ENCODE assay signal across 20 cellular contexts in the genomic region with DNA sequence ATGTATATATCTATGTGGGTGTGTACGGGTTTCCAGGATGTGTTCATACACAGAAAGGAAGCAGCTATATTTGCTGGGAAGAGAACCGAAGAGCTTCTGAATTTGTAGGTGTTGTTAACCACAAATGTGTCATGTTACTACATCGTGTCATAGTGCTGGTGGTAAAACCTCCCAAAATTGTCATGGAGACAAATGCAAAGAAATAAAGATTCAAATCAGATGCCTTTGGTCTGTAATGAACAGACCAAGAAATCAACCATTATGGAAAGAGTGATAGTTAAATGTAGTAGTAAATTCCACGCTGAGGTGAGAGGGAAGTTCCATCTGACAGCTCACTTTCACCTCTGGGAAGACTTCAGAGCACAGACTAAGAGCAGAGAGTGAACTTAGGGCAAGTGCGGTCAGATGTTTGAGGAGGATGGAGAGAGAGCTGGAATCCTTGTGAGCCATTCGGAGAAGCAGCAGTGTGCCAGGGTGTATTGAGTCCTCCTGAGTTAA.
DNase-seq lines count a peak whose midpoint lies in the region; ATAC-seq and TF ChIP-seq lines count a peak whose summit lies in the region.
"Had no signal": no experiment of that assay in that cellular context is flagged by ENCODE, and none has a peak within 500 bp of the region (broad histone marks: within the 10 kb centered on the region; RNA-seq: fewer than 3 reads in every experiment).

No MANE protein-coding gene starts in this region.

- no peaks in the 10 kb centered on the region for H3K27me3 ChIP-seq in CD4-positive, CD25-positive, alpha-beta regulatory T cell (ENCODE audit: control insufficient read depth, insufficient read depth, low read length)
- H3K27me3 ChIP-seq in CD4-positive, alpha-beta T cell (ENCODE audit: control insufficient read depth, insufficient read depth, low read length): no peaks in the 10 kb centered on the region
- H3K27me3 ChIP-seq: Peyer's patch had no signal

- peak in 2 of 3 donors; percentile 20 to 54 for DNase-seq in CD4-positive, CD25-positive, alpha-beta regulatory T cell
- no peak for DNase-seq in CD4-positive, alpha-beta T cell
- no peak for DNase-seq in activated T-cell treated with anti-CD3 and anti-CD28 coated beads, Interleukin-2, amount 50 U/mL, for 4 hours
- DNase-seq in central memory CD8-positive, alpha-beta T cell (ENCODE audit: low spot score in 2 of 2): no peak
- no peak for DNase-seq in effector CD4-positive, alpha-beta T cell
- DNase-seq: activated effector memory CD4-positive, alpha-beta T cell treated with anti-CD3 and anti-CD28 coated beads, Interleukin-2, amount 50 U/mL, for 16 hours; DMS79 treated with DMSO at 0.1 percent for 48 hours; erythroblast; foreskin fibroblast; left lung; midbrain; NCI-H146; NCI-H524; Peyer's patch; right cardiac atrium had no signal

- POLR2A ChIA-PET in CD4-positive, alpha-beta T cell (lab: Charles Lee): no interaction called here

- H3K27me3 Mint-ChIP-seq in CD4-positive, CD25-positive, alpha-beta regulatory T cell: peaks cover 12% of the 10 kb centered on the region
- H3K27me3 Mint-ChIP-seq in CD4-positive, alpha-beta T cell: no peaks in the 10 kb centered on the region
- H3K27me3 Mint-ChIP-seq in activated T-cell treated with anti-CD3 and anti-CD28 coated beads, Interleukin-2, amount 50 U/mL, for 4 hours (ENCODE audit: low read depth): peaks cover under 1% of the 10 kb centered on the region
- H3K27me3 Mint-ChIP-seq in central memory CD8-positive, alpha-beta T cell: peaks cover 22% of the 10 kb centered on the region

- intact Hi-C loops in CD4-positive, alpha-beta T cell (cut with DNase I, micrococcal nuclease): no loop called here

- no peaks in the 10 kb centered on the region for H3K4me1 ChIP-seq in CD4-positive, CD25-positive, alpha-beta regulatory T cell (ENCODE audit: control insufficient read depth, insufficient read depth, low read length, poor library complexity, severe bottlenecking)
- H3K4me1 ChIP-seq: left lung, parathyroid adenoma, Peyer's patch had no signal

- no peaks in the 10 kb centered on the region for H3K9me3 ChIP-seq in CD4-positive, CD25-positive, alpha-beta regulatory T cell (ENCODE audit: control insufficient read depth in 2 of 2, low read length in 2 of 2)
- no peaks in the 10 kb centered on the region for H3K9me3 ChIP-seq in CD4-positive, alpha-beta T cell (ENCODE audit: control insufficient read depth, low read length)
- H3K9me3 ChIP-seq: left lung, Peyer's patch had no signal

- H3K4me3 Mint-ChIP-seq in CD4-positive, CD25-positive, alpha-beta regulatory T cell: peak overlapping the region in 1 of 4 donors; percentile 5
- H3K4me3 Mint-ChIP-seq in CD4-positive, alpha-beta T cell: no peak overlapping the region
- peak overlapping the region; percentile 63 for H3K4me3 Mint-ChIP-seq in activated T-cell treated with anti-CD3 and anti-CD28 coated beads, Interleukin-2, amount 50 U/mL, for 4 hours
- H3K4me3 Mint-ChIP-seq in central memory CD8-positive, alpha-beta T cell: no peak overlapping the region

- peak overlapping the region; percentile 21 to 78 (median 67) for H3K27ac Mint-ChIP-seq in CD4-positive, CD25-positive, alpha-beta regulatory T cell
- H3K27ac Mint-ChIP-seq in CD4-positive, alpha-beta T cell: peak overlapping the region; percentile 80
- H3K27ac Mint-ChIP-seq in central memory CD8-positive, alpha-beta T cell (ENCODE audit: low read depth): peak overlapping the region; percentile 2

- ATAC-seq in CD4-positive, CD25-positive, alpha-beta regulatory T cell (ENCODE audit: low read depth in 2 of 2): peak; percentile 30 to 62
- ATAC-seq in CD4-positive, alpha-beta T cell (ENCODE audit: poor library complexity): peak; percentile 81
- ATAC-seq in activated T-cell treated with anti-CD3 and anti-CD28 coated beads, Interleukin-2, amount 50 U/mL, for 4 hours: peak; percentile 91 to 92
- ATAC-seq in central memory CD8-positive, alpha-beta T cell (replicated peaks; ENCODE audit: extremely low read depth, poor library complexity, severe bottlenecking): peak; percentile 70
- ATAC-seq in HG02610 (IDR thresholded peaks at IDR 0.05; ENCODE audit: unreplicated experiment) (no peak), HG02870 (IDR thresholded peaks at IDR 0.05; ENCODE audit: unreplicated experiment) (no peak)
- ATAC-seq: GM12878, left lung, right cardiac atrium had no signal

- no peak overlapping the region for H3K27ac ChIP-seq in CD4-positive, CD25-positive, alpha-beta regulatory T cell (ENCODE audit: insufficient read depth, low read length, poor library complexity, severe bottlenecking)
- no peak overlapping the region for H3K27ac ChIP-seq in CD4-positive, alpha-beta T cell (ENCODE audit: low read depth, low read length)
- H3K27ac ChIP-seq: KMS-11, left lung, parathyroid adenoma, Peyer's patch had no signal

- no peaks in the 10 kb centered on the region for H3K36me3 Mint-ChIP-seq in CD4-positive, CD25-positive, alpha-beta regulatory T cell
- H3K36me3 Mint-ChIP-seq in CD4-positive, alpha-beta T cell (ENCODE audit: low read depth): no peaks in the 10 kb centered on the region
- no peaks in the 10 kb centered on the region for H3K36me3 Mint-ChIP-seq in activated T-cell treated with anti-CD3 and anti-CD28 coated beads, Interleukin-2, amount 50 U/mL, for 4 hours (ENCODE audit: insufficient read depth)
- H3K36me3 Mint-ChIP-seq in central memory CD8-positive, alpha-beta T cell (ENCODE audit: insufficient read depth): peaks cover 2% of the 10 kb centered on the region

- no peak overlapping the region for H3K4me3 ChIP-seq in CD4-positive, CD25-positive, alpha-beta regulatory T cell (ENCODE audit: low read depth, low read length)
- H3K4me3 ChIP-seq: GM12878, left lung, Peyer's patch had no signal

- peaks cover 0 to 39% (median 20%) of the 10 kb centered on the region in 4 donors for H3K4me1 Mint-ChIP-seq in CD4-positive, CD25-positive, alpha-beta regulatory T cell
- peaks cover 38% of the 10 kb centered on the region for H3K4me1 Mint-ChIP-seq in CD4-positive, alpha-beta T cell (ENCODE audit: low read depth)
- H3K4me1 Mint-ChIP-seq in activated T-cell treated with anti-CD3 and anti-CD28 coated beads, Interleukin-2, amount 50 U/mL, for 4 hours (ENCODE audit: low read depth): peaks cover 46% of the 10 kb centered on the region
- peaks cover 10% of the 10 kb centered on the region for H3K4me1 Mint-ChIP-seq in central memory CD8-positive, alpha-beta T cell

- TF ChIP-seq CTCF in CD4-positive, alpha-beta T cell (IDR thresholded peaks at IDR 0.05): no peak

- CTCF ChIA-PET in CD4-positive, alpha-beta T cell (lab: Charles Lee): interaction anchor here (0.6 kb wide), 2 partner anchors 13 to 751 kb away, joined by 3 read pairs; no protein-coding TSS in a partner anchor

- H3K9me3 Mint-ChIP-seq in CD4-positive, CD25-positive, alpha-beta regulatory T cell: no peaks in the 10 kb centered on the region
- H3K9me3 Mint-ChIP-seq in CD4-positive, alpha-beta T cell: no peaks in the 10 kb centered on the region
- H3K9me3 Mint-ChIP-seq in activated T-cell treated with anti-CD3 and anti-CD28 coated beads, Interleukin-2, amount 50 U/mL, for 4 hours: peaks cover 3% of the 10 kb centered on the region
- H3K9me3 Mint-ChIP-seq in central memory CD8-positive, alpha-beta T cell: no peaks in the 10 kb centered on the region

- no peaks in the 10 kb centered on the region for H3K36me3 ChIP-seq in CD4-positive, CD25-positive, alpha-beta regulatory T cell (ENCODE audit: control insufficient read depth, insufficient read depth, low read length)
- H3K36me3 ChIP-seq: left lung, Peyer's patch had no signal

Comparison
In these comparisons a context has a peak if more than half of its experiments do, and no peak if none do; other contexts are left out.
1. ATAC-seq: peak in CD4-positive, CD25-positive, alpha-beta regulatory T cell (2 of 2), CD4-positive, alpha-beta T cell (single experiment), activated T-cell treated with anti-CD3 and anti-CD28 coated beads, Interleukin-2, amount 50 U/mL, for 4 hours (2 of 2) and central memory CD8-positive, alpha-beta T cell (single experiment); none in HG02610 (single experiment) and HG02870 (single experiment).
2. DNase-seq: peak in CD4-positive, CD25-positive, alpha-beta regulatory T cell (2 of 3); none in CD4-positive, alpha-beta T cell (0 of 10), activated T-cell treated with anti-CD3 and anti-CD28 coated beads, Interleukin-2, amount 50 U/mL, for 4 hours (single experiment), central memory CD8-positive, alpha-beta T cell (0 of 2) and effector CD4-positive, alpha-beta T cell (single experiment).
3. H3K27ac Mint-ChIP-seq: peak in every context shown above with its lines; median percentile 80 in CD4-positive, alpha-beta T cell; 67 in CD4-positive, CD25-positive, alpha-beta regulatory T cell; 2 in central memory CD8-positive, alpha-beta T cell.